In genomic region chr11:46663277-46663940, GRCh38 we compare ENCODE assay signal across 20 cellular contexts. TPM values are rescaled to one million over a fixed set of nuclear protein-coding genes. Genes with fewer than 3 reads are reported as not detected.
DNase-seq lines count a peak whose midpoint lies in the region; ATAC-seq and TF ChIP-seq lines count a peak whose summit lies in the region.
"Had no signal": no experiment of that assay in that cellular context is flagged by ENCODE, and none has a peak within 500 bp of the region (broad histone marks: within the 10 kb centered on the region; RNA-seq: fewer than 3 reads in every experiment).

No MANE protein-coding gene starts in this region.

- H3K27ac Mint-ChIP-seq in activated CD4-positive, alpha-beta memory T cell treated with anti-CD3 and anti-CD28 coated beads, Interleukin-2, amount 10 ng/mL, durations not matched to agents 7 days and 5 days, result peak overlapping the region; percentile 15

- H3K4me1 ChIP-seq in heart right ventricle (peaks cover 13 to 56% (median 29%) of the 10 kb centered on the region in 9 donors), right cardiac atrium (ENCODE audit: control insufficient read depth, insufficient read depth, low read length) (peaks cover 6% of the 10 kb centered on the region), vagina (peaks cover 17% of the 10 kb centered on the region)

- no peaks in the 10 kb centered on the region for H3K27me3 Mint-ChIP-seq in activated CD4-positive, alpha-beta memory T cell treated with anti-CD3 and anti-CD28 coated beads, Interleukin-2, amount 10 ng/mL, durations not matched to agents 7 days and 5 days

- POLR2A ChIA-PET in activated CD4-positive, alpha-beta memory T cell treated with anti-CD3 and anti-CD28 coated beads, Interleukin-2, amount 10 ng/mL, durations not matched to agents 7 days and 5 days (lab: Charles Lee), result interaction anchor here (0.8 to 1.2 kb wide), 3 partner anchors 11 to 109 kb away, joined by 3 to 4 read pairs (median 3); no protein-coding TSS in a partner anchor

- H3K4me3 ChIP-seq in heart right ventricle (no peak overlapping the region), right cardiac atrium (ENCODE audit: low read length) (no peak overlapping the region), vagina (no peak overlapping the region)
- H3K4me3 ChIP-seq: sigmoid colon had no signal

- peaks cover 5% of the 10 kb centered on the region for H3K4me1 Mint-ChIP-seq in activated CD4-positive, alpha-beta memory T cell treated with anti-CD3 and anti-CD28 coated beads, Interleukin-2, amount 10 ng/mL, durations not matched to agents 7 days and 5 days

- H3K9me3 ChIP-seq in heart right ventricle (no peaks in the 10 kb centered on the region), right cardiac atrium (ENCODE audit: control insufficient read depth, low read length) (no peaks in the 10 kb centered on the region), vagina (no peaks in the 10 kb centered on the region)
- H3K9me3 ChIP-seq: sigmoid colon had no signal

- no peak overlapping the region for H3K4me3 Mint-ChIP-seq in activated CD4-positive, alpha-beta memory T cell treated with anti-CD3 and anti-CD28 coated beads, Interleukin-2, amount 10 ng/mL, durations not matched to agents 7 days and 5 days

- H3K27me3 ChIP-seq in heart right ventricle (no peaks in the 10 kb centered on the region), right cardiac atrium (ENCODE audit: control insufficient read depth, insufficient read depth) (no peaks in the 10 kb centered on the region), vagina (no peaks in the 10 kb centered on the region)
- H3K27me3 ChIP-seq: sigmoid colon had no signal

- no peak for TF ChIP-seq CTCF in heart right ventricle (IDR thresholded peaks at IDR 0.05)
- no peak for TF ChIP-seq CTCF in vagina (IDR thresholded peaks at IDR 0.05)

- H3K27ac ChIP-seq in heart right ventricle (peak overlapping the region in 8 of 10 donors; percentile 5 to 82 (median 58)), right cardiac atrium (ENCODE audit: low read length) (no peak overlapping the region), substantia nigra (ENCODE audit: low read depth, low read length, poor library complexity, severe bottlenecking) (peak overlapping the region; percentile 71), vagina (no peak overlapping the region)
- H3K27ac ChIP-seq: RWPE1 had no signal

- H3K36me3 Mint-ChIP-seq in activated CD4-positive, alpha-beta memory T cell treated with anti-CD3 and anti-CD28 coated beads, Interleukin-2, amount 10 ng/mL, durations not matched to agents 7 days and 5 days (ENCODE audit: low read depth), result peaks cover 50% of the 10 kb centered on the region

- intact Hi-C loops in heart right ventricle (cut with DNase I) (no loop called here), right cardiac atrium (cut with DNase I) (no loop called here), head of caudate nucleus (cut with DNase I) (no loop called here), vagina (cut with DNase I) (no loop called here)

- DNase-seq in heart right ventricle (no peak), right cardiac atrium (no peak), head of caudate nucleus (peak in 24 of 42 donors; percentile 23 to 89 (median 62)), substantia nigra (lab: John Stamatoyannopoulos, UW) (no peak), vagina (ENCODE audit: extremely low spot score in 2 of 2) (no peak)
- DNase-seq in activated CD4-positive, alpha-beta memory T cell treated with anti-CD3 and anti-CD28 coated beads, Interleukin-2, amount 10 ng/mL, durations not matched to agents 7 days and 5 days, result no peak
- DNase-seq: activated CD4-positive, alpha-beta T cell treated with anti-CD3 and anti-CD28 coated beads for 48 hours; cerebellar nuclear complex; foreskin fibroblast; NCI-H146; NCI-H226; NK-92 treated with Interleukin-12 subunit alpha and Interleukin-12 subunit beta, amount 100 ng/mL, for 24 hours; sigmoid colon; stimulated activated CD4-positive, alpha-beta T cell treated with anti-CD3 and anti-CD28 coated beads, Interleukin-2, amount 100 ng/mL, for 24 hours had no signal

- CTCF ChIA-PET in activated CD4-positive, alpha-beta memory T cell treated with anti-CD3 and anti-CD28 coated beads, Interleukin-2, amount 10 ng/mL, durations not matched to agents 7 days and 5 days (lab: Charles Lee), result no interaction called here

- 80 to 86% methylated on average over 4 of the region's 4 CpGs for WGBS in heart right ventricle, 2 donors
- WGBS in right cardiac atrium, result 83% methylated on average over 4 of the region's 4 CpGs

- H3K9me3 Mint-ChIP-seq in activated CD4-positive, alpha-beta memory T cell treated with anti-CD3 and anti-CD28 coated beads, Interleukin-2, amount 10 ng/mL, durations not matched to agents 7 days and 5 days, result no peaks in the 10 kb centered on the region

- ATAC-seq in heart right ventricle, result no peak
- ATAC-seq in right cardiac atrium, result no peak
- ATAC-seq in GM19328 (IDR thresholded peaks at IDR 0.05; ENCODE audit: unreplicated experiment), result no peak
- ATAC-seq in HG02588 (IDR thresholded peaks at IDR 0.05; ENCODE audit: unreplicated experiment), result no peak

- H3K36me3 ChIP-seq in heart right ventricle (peaks cover 0 to 100% (median 44%) of the 10 kb centered on the region in 9 donors), vagina (peaks cover 0 to 64% of the 10 kb centered on the region in 2 donors)

- TF ChIP-seq POLR2A in vagina (IDR thresholded peaks at IDR 0.05), result no peak

RNA-seq across cellular contexts. Expression of gene ARHGAP1, which starts 37.0 kb away (rescaled TPM):
- 100 to 1,000 TPM in 7 of 10 donors, 10 to 100 TPM in 3; 59.0 to 268 (median 140) TPM for total RNA-seq in heart right ventricle
- 10 to 100 TPM; 28.4 to 38.7 TPM for polyA plus RNA-seq in heart right ventricle
- 100 to 1,000 TPM; 101 to 112 (median 106) TPM for total RNA-seq in right cardiac atrium
- 53.4 TPM for polyA plus RNA-seq in right cardiac atrium
- total RNA-seq in activated CD4-positive, alpha-beta memory T cell treated with anti-CD3 and anti-CD28 coated beads, Interleukin-2, amount 10 ng/mL, durations not matched to agents 7 days and 5 days, result 10 to 100 TPM; 77.8 to 79.7 TPM
- total RNA-seq in vagina, result 80.3 TPM

RNA-seq across cellular contexts. Expression of gene ZNF408, which starts 37.4 kb away (rescaled TPM):
- total RNA-seq in heart right ventricle (1 to 10 TPM; 5.0 to 8.9 (median 6.7) TPM), right cardiac atrium (1 to 10 TPM; 5.8 to 8.8 (median 7.5) TPM), vagina (12.5 TPM)
- polyA plus RNA-seq in heart right ventricle (1 to 10 TPM; 6.2 to 6.7 TPM), right cardiac atrium (5.9 TPM)
- 10 to 100 TPM; 17.1 to 17.5 TPM for total RNA-seq in activated CD4-positive, alpha-beta memory T cell treated with anti-CD3 and anti-CD28 coated beads, Interleukin-2, amount 10 ng/mL, durations not matched to agents 7 days and 5 days

RNA-seq across cellular contexts. Expression of gene ATG13, which starts 46.1 kb away (rescaled TPM):
- 10 to 100 TPM; 35.7 to 50.6 (median 42.5) TPM for total RNA-seq in heart right ventricle
- polyA plus RNA-seq in heart right ventricle, result 10 to 100 TPM; 25.8 to 28.6 TPM
- total RNA-seq in right cardiac atrium, result 10 to 100 TPM; 48.5 to 66.2 (median 59.1) TPM
- 38.0 TPM for polyA plus RNA-seq in right cardiac atrium
- total RNA-seq in activated CD4-positive, alpha-beta memory T cell treated with anti-CD3 and anti-CD28 coated beads, Interleukin-2, amount 10 ng/mL, durations not matched to agents 7 days and 5 days, result 10 to 100 TPM; 70.4 to 72.1 TPM
- total RNA-seq in vagina, result 39.0 TPM

RNA-seq across cellular contexts. Expression of gene HARBI1, which starts 46.4 kb away (rescaled TPM):
- total RNA-seq in heart right ventricle (1 to 10 TPM; 2.6 to 4.4 (median 3.2) TPM), right cardiac atrium (1 to 10 TPM; 3.1 to 4.1 (median 3.7) TPM), vagina (1.5 TPM)
- polyA plus RNA-seq in heart right ventricle (1 to 10 TPM; 1.7 to 2.5 TPM), right cardiac atrium (2.7 TPM)
- 1 to 10 TPM; 5.6 to 7.3 TPM for total RNA-seq in activated CD4-positive, alpha-beta memory T cell treated with anti-CD3 and anti-CD28 coated beads, Interleukin-2, amount 10 ng/mL, durations not matched to agents 7 days and 5 days

RNA-seq across cellular contexts. Expression of gene F2, which starts 55.6 kb away (rescaled TPM):
- total RNA-seq in heart right ventricle (under 1 TPM in 2 of 10 donors, not detected in 8; 0.23 to 0.31 TPM), right cardiac atrium (under 1 TPM in 1 of 4 donors, not detected in 3; 0.19 TPM), vagina (not detected)
- polyA plus RNA-seq in heart right ventricle (under 1 TPM; 0.04 to 0.15 TPM), right cardiac atrium (not detected)
- total RNA-seq in activated CD4-positive, alpha-beta memory T cell treated with anti-CD3 and anti-CD28 coated beads, Interleukin-2, amount 10 ng/mL, durations not matched to agents 7 days and 5 days, result not detected
- total RNA-seq: H1, omental fat pad had no signal
- polyA plus RNA-seq: adipose tissue had no signal

Comparison
In these comparisons a context has a peak if more than half of its experiments do, and no peak if none do; other contexts are left out.
1. H3K27ac ChIP-seq: peak in heart right ventricle (8 of 10) and substantia nigra (single experiment); none in right cardiac atrium (single experiment) and vagina (single experiment).
2. DNase-seq: peak in head of caudate nucleus (24 of 42); none in heart right ventricle (0 of 2), right cardiac atrium (0 of 3), activated CD4-positive, alpha-beta memory T cell treated with anti-CD3 and anti-CD28 coated beads, Interleukin-2, amount 10 ng/mL, durations not matched to agents 7 days and 5 days (single experiment), substantia nigra (0 of 49) and vagina (0 of 2).